In genomic region chr9:69386651-69387050, GRCh38 we compare ENCODE assay signal across 19 cellular contexts.
A peak's percentile ranks its signal among the peaks of the same experiment; 100 is the strongest.
DNase-seq lines count a peak whose midpoint lies in the region; ATAC-seq and TF ChIP-seq lines count a peak whose summit lies in the region.
"Had no signal": no experiment of that assay in that cellular context is flagged by ENCODE, and none has a peak within 500 bp of the region (broad histone marks: within the 10 kb centered on the region; RNA-seq: fewer than 3 reads in every experiment).

No MANE protein-coding gene starts in this region.

- ATAC-seq in Right ventricle myocardium superior (ENCODE audit: poor library complexity), result peak; percentile 92
- ATAC-seq: Panc1 had no signal

- H3K27ac ChIP-seq in right atrium auricular region (peak overlapping the region; percentile 55 to 81), skeletal muscle tissue (ENCODE audit: low read depth, low read length) (peak overlapping the region; percentile 51), prostate gland (no peak overlapping the region)
- H3K27ac ChIP-seq: C4-2B, SJSA1 had no signal

- peaks cover 0 to 22% of the 10 kb centered on the region in 2 donors for H3K4me1 ChIP-seq in right atrium auricular region
- H3K4me1 ChIP-seq in skeletal muscle tissue (ENCODE audit: control insufficient read depth in 3 of 3, insufficient read depth in 3 of 3, low read length in 3 of 3), result peaks cover 31 to 61% (median 35%) of the 10 kb centered on the region in 3 donors
- H3K4me1 ChIP-seq in prostate gland (replicated peaks), result no peaks in the 10 kb centered on the region
- H3K4me1 ChIP-seq: SJSA1 had no signal

- WGBS in prostate gland, result 79% methylated on average over 4 of the region's 4 CpGs

- no peak for TF ChIP-seq CTCF in right atrium auricular region (IDR thresholded peaks at IDR 0.05)
- TF ChIP-seq CTCF in prostate gland (IDR thresholded peaks at IDR 0.05), result no peak

- DNase-seq in RPMI8226, result peak; percentile 30
- DNase-seq in Right ventricle myocardium superior, result peak; percentile 54
- no peak for DNase-seq in right atrium auricular region (ENCODE audit: low spot score)
- DNase-seq in hippocampal formation (lab: John Stamatoyannopoulos, UW), result no peak
- DNase-seq in NOMO-1 treated with DMSO at 0.1 percent for 48 hours (lab: John Stamatoyannopoulos, UW; ENCODE audit: unreplicated experiment), result no peak
- no peak for DNase-seq in prostate gland (ENCODE audit: low spot score)
- DNase-seq: Calu3; CD8-positive, alpha-beta memory T cell; DMS153; GOT3; KG1; NCI-H1092; NCI-H1436; NCI-H187 treated with DMSO at 0.1 percent for 48 hours; NK-92 treated with Interleukin-12 subunit alpha and Interleukin-12 subunit beta, amount 100 ng/mL, for 24 hours had no signal

- H3K27me3 ChIP-seq in right atrium auricular region, result no peaks in the 10 kb centered on the region
- no peaks in the 10 kb centered on the region for H3K27me3 ChIP-seq in skeletal muscle tissue (ENCODE audit: control insufficient read depth in 3 of 3, insufficient read depth in 3 of 3, low read length in 3 of 3)
- no peaks in the 10 kb centered on the region for H3K27me3 ChIP-seq in prostate gland (replicated peaks; ENCODE audit: insufficient read depth)
- H3K27me3 ChIP-seq: SJSA1 had no signal

- peak overlapping the region in 1 of 3 donors; percentile 52 for H3K9ac ChIP-seq in skeletal muscle tissue (ENCODE audit: low read depth in 1 of 3, low read length in 3 of 3)

- intact Hi-C loops in Right ventricle myocardium superior (cut with DNase I) (no loop called here), prostate gland (cut with DNase I) (no loop called here)

- TF ChIP-seq POLR2A in prostate gland (IDR thresholded peaks at IDR 0.05), result no peak

- no peak overlapping the region for H3K4me3 ChIP-seq in right atrium auricular region
- H3K4me3 ChIP-seq in skeletal muscle tissue (ENCODE audit: low read length in 3 of 3), result no peak overlapping the region
- H3K4me3 ChIP-seq in prostate gland, result no peak overlapping the region
- H3K4me3 ChIP-seq: SJSA1 had no signal

- H3K9me3 ChIP-seq in right atrium auricular region (no peaks in the 10 kb centered on the region), skeletal muscle tissue (ENCODE audit: control insufficient read depth in 3 of 3, low read length in 3 of 3) (no peaks in the 10 kb centered on the region), prostate gland (no peaks in the 10 kb centered on the region)
- H3K9me3 ChIP-seq: SJSA1 had no signal

- H3K36me3 ChIP-seq in right atrium auricular region, result peaks cover 38% of the 10 kb centered on the region
- peaks cover 18 to 39% (median 29%) of the 10 kb centered on the region in 3 donors for H3K36me3 ChIP-seq in skeletal muscle tissue (ENCODE audit: control insufficient read depth in 3 of 3, insufficient read depth in 3 of 3, low read length in 3 of 3)
- no peaks in the 10 kb centered on the region for H3K36me3 ChIP-seq in prostate gland
- H3K36me3 ChIP-seq: SJSA1 had no signal

Comparison
In these comparisons a context has a peak if more than half of its experiments do, and no peak if none do; other contexts are left out.
1. DNase-seq: peak in RPMI8226 (single experiment) and Right ventricle myocardium superior (single experiment); none in right atrium auricular region (single experiment), hippocampal formation (0 of 2), NOMO-1 treated with DMSO at 0.1 percent for 48 hours (single experiment) and prostate gland (single experiment).
2. H3K27ac ChIP-seq: peak in right atrium auricular region (2 of 2) and skeletal muscle tissue (single experiment); none in prostate gland (0 of 2).